ENCODE assay signal across 2 cellular contexts in the genomic region with DNA sequence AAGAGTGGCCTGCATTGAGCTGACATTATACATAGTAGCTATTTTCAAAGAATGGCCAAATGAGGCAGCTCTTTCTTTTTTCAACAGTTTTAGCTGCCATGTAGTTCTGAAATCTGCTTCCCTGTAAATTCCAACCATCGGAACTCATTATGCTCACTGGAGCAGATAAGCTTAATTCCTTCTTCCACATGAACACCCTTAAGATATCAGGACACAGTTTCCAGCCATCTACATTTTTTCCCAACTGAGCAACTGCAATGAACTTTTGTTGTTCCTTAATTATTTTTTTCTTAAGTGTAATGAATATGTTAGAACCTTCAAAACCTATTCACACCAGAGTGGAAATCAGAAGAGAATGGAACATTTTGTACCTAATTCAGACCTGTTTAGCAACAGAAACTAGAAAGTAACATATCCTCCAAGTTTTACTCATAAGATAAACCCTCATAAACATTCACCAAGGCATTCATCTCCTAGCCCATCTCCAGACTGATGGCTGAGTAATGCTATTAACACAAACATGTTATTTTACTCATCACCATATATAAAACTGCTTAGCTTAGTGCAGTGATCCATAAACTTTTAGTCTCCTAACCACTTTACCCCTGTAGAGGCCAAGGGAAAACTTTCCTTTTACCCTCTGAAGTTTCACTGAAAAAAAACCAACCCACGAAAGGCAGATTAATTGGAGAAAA.
TF ChIP-seq lines count a peak whose summit lies in the region.

No MANE protein-coding gene starts in this region.

TF ChIP-seq in A549, 52 proteins besides CTCF, POLR2A, EP300 and RAD21:
- TF ChIP-seq, protein P1, sequence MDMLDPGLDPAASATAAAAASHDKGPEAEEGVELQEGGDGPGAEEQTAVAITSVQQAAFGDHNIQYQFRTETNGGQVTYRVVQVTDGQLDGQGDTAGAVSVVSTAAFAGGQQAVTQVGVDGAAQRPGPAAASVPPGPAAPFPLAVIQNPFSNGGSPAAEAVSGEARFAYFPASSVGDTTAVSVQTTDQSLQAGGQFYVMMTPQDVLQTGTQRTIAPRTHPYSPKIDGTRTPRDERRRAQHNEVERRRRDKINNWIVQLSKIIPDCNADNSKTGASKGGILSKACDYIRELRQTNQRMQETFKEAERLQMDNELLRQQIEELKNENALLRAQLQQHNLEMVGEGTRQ (IDR thresholded peaks at IDR 0.05), result no peak
- TF ChIP-seq HOXB5 (CRISPR knock-in tag; IDR thresholded peaks at IDR 0.05) (no peak), HDAC2 (IDR thresholded peaks at IDR 0.05) (no peak), EHMT2 (IDR thresholded peaks at IDR 0.05; ENCODE audit: low read depth) (no peak)
- TF ChIP-seq, protein P2, sequence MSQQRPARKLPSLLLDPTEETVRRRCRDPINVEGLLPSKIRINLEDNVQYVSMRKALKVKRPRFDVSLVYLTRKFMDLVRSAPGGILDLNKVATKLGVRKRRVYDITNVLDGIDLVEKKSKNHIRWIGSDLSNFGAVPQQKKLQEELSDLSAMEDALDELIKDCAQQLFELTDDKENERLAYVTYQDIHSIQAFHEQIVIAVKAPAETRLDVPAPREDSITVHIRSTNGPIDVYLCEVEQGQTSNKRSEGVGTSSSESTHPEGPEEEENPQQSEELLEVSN (IDR thresholded peaks at IDR 0.05; ENCODE audit: borderline replicate concordance, low read depth), result no peak

TF ChIP-seq in IMR-90, 13 proteins besides CTCF, POLR2A, EP300 and RAD21:
- TF ChIP-seq MAZ (IDR thresholded peaks at IDR 0.05; ENCODE audit: borderline replicate concordance, low read depth, low read length) (no peak), CEBPB (IDR thresholded peaks at IDR 0.05; ENCODE audit: low read depth, low read length) (no peak), MAFK (IDR thresholded peaks at IDR 0.05; ENCODE audit: low read depth, low read length) (no peak), RCOR1 (IDR thresholded peaks at IDR 0.05; ENCODE audit: insufficient replicate concordance, low read length) (no peak), RFX5 (IDR thresholded peaks at IDR 0.05; ENCODE audit: low read depth, low read length) (no peak), FOS (IDR thresholded peaks at IDR 0.05; ENCODE audit: low read depth, low read length) (no peak), BHLHE40 (IDR thresholded peaks at IDR 0.05; ENCODE audit: low read depth, low read length) (no peak), CHD1 (IDR thresholded peaks at IDR 0.05; ENCODE audit: low read depth, low read length) (no peak), MXI1 (IDR thresholded peaks at IDR 0.05; ENCODE audit: borderline replicate concordance, low read depth, low read length) (no peak), NFE2L2 (IDR thresholded peaks at IDR 0.05; ENCODE audit: low read depth, low read length) (no peak), SMC3 (IDR thresholded peaks at IDR 0.05; ENCODE audit: low read depth, low read length) (no peak)
- TF ChIP-seq, protein P1 (IDR thresholded peaks at IDR 0.05; ENCODE audit: low read depth, low read length), result no peak
- TF ChIP-seq, protein P3, sequence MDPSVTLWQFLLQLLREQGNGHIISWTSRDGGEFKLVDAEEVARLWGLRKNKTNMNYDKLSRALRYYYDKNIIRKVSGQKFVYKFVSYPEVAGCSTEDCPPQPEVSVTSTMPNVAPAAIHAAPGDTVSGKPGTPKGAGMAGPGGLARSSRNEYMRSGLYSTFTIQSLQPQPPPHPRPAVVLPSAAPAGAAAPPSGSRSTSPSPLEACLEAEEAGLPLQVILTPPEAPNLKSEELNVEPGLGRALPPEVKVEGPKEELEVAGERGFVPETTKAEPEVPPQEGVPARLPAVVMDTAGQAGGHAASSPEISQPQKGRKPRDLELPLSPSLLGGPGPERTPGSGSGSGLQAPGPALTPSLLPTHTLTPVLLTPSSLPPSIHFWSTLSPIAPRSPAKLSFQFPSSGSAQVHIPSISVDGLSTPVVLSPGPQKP (IDR thresholded peaks at IDR 0.05; ENCODE audit: borderline replicate concordance, low read depth, low read length), result no peak
